ENCODE assay signal across 9 cellular contexts in genomic region chr6:10411131-10411914, GRCh38. TPM values are rescaled to one million over a fixed set of nuclear protein-coding genes. Genes with fewer than 3 reads are reported as not detected.
DNase-seq lines count a peak whose midpoint lies in the region; ATAC-seq, FAIRE-seq and TF ChIP-seq lines count a peak whose summit lies in the region.
"Had no signal": no experiment of that assay in that cellular context is flagged by ENCODE, and none has a peak within 500 bp of the region (broad histone marks: within the 10 kb centered on the region; RNA-seq: fewer than 3 reads in every experiment).

No MANE protein-coding gene starts in this region.

- BruUV-seq in Caco-2 (replicated peaks; lab: Mats Ljungman, UMichigan): no TSS peak

- ATAC-seq in HG03045 (IDR thresholded peaks at IDR 0.05; ENCODE audit: unreplicated experiment) (no peak), GM19452 (IDR thresholded peaks at IDR 0.05; ENCODE audit: unreplicated experiment) (no peak), GM21423 (IDR thresholded peaks at IDR 0.05; ENCODE audit: unreplicated experiment) (no peak)

- CTCF ChIA-PET in Caco-2 (lab: Charles Lee): interaction anchor here (0.6 kb wide), 1 partner anchor 1675 kb away, joined by 3 read pairs; no protein-coding TSS in a partner anchor

- H3K27me3 Mint-ChIP-seq in Caco-2 (ENCODE audit: insufficient read depth, unreplicated experiment) (peaks cover 2% of the 10 kb centered on the region), nephron (ENCODE audit: low read depth) (peaks cover 97% of the 10 kb centered on the region)

- peak overlapping the region; percentile 70; the same call in 1 of the 2 replicates for H3K4me3 ChIP-seq in Caco-2 (ENCODE audit: low read depth, low read length)
- H3K4me3 ChIP-seq in MG63: peak overlapping the region; percentile 77
- peak overlapping the region; percentile 48 for H3K4me3 ChIP-seq in ectodermal cell (ENCODE audit: insufficient read depth, low read depth, low read length)
- H3K4me3 ChIP-seq: K562 had no signal

- peak overlapping the region; percentile 60 for H3K27ac Mint-ChIP-seq in Caco-2 (ENCODE audit: unreplicated experiment)
- H3K27ac Mint-ChIP-seq in nephron: peak overlapping the region in 2 of 3 experiments; percentile 49 to 85

- no peaks in the 10 kb centered on the region for H3K9me3 Mint-ChIP-seq in Caco-2 (ENCODE audit: unreplicated experiment)
- peaks cover 10% of the 10 kb centered on the region for H3K9me3 Mint-ChIP-seq in nephron

- POLR2A ChIA-PET in Caco-2 (lab: Charles Lee): no interaction called here

- H3K36me3 ChIP-seq in Caco-2 (ENCODE audit: control insufficient read depth, insufficient read depth, low read length) (no peaks in the 10 kb centered on the region), MG63 (peaks cover 37% of the 10 kb centered on the region), ectodermal cell (ENCODE audit: control insufficient read depth, insufficient read depth, low read length) (no peaks in the 10 kb centered on the region)

- H3K36me3 Mint-ChIP-seq in Caco-2 (ENCODE audit: insufficient read depth, unreplicated experiment) (peaks cover 43% of the 10 kb centered on the region), nephron (ENCODE audit: low read depth) (peaks cover 5% of the 10 kb centered on the region)

- DNase-seq in Caco-2: no peak
- peak; percentile 55 for DNase-seq in MG63
- DNase-seq in RCC 7860 (ENCODE audit: low spot score): no peak

- no peak for FAIRE-seq in RCC 7860 (lab: Jason Lieb, UNC)
- FAIRE-seq: K562 had no signal

- H3K4me1 Mint-ChIP-seq in Caco-2 (ENCODE audit: low read depth, unreplicated experiment): peaks cover 6% of the 10 kb centered on the region
- peaks cover 54% of the 10 kb centered on the region for H3K4me1 Mint-ChIP-seq in nephron

- 1% methylated on average over 60 of the region's 60 CpGs for WGBS in ectodermal cell, 2 experiments

- no peak overlapping the region for H3K27ac ChIP-seq in ectodermal cell (ENCODE audit: insufficient read depth, low read depth, low read length, poor library complexity, severe bottlenecking)

- H3K4me3 Mint-ChIP-seq in Caco-2 (ENCODE audit: unreplicated experiment) (peak overlapping the region; percentile 85), nephron (peak overlapping the region; percentile 85 to 87 (median 86))

- H3K27me3 ChIP-seq in Caco-2 (replicated peaks; ENCODE audit: control insufficient read depth, insufficient read depth, low read length) (no peaks in the 10 kb centered on the region), MG63 (no peaks in the 10 kb centered on the region), ectodermal cell (ENCODE audit: control insufficient read depth, insufficient read depth, low read length, poor library complexity, severe bottlenecking) (peaks cover 100% of the 10 kb centered on the region)

- H3K4me1 ChIP-seq in Caco-2: peaks cover 1% of the 10 kb centered on the region; the same call in 1 of the 2 replicates
- peaks cover 21% of the 10 kb centered on the region for H3K4me1 ChIP-seq in ectodermal cell (ENCODE audit: control insufficient read depth, insufficient read depth, low read length)

- no peaks in the 10 kb centered on the region for H3K9me3 ChIP-seq in Caco-2
- H3K9me3 ChIP-seq in MG63: no peaks in the 10 kb centered on the region
- no peaks in the 10 kb centered on the region for H3K9me3 ChIP-seq in ectodermal cell (ENCODE audit: control insufficient read depth, low read length)

- intact Hi-C loops in Caco-2 (cut with micrococcal nuclease; ENCODE audit: unreplicated experiment): no loop called here

- TF ChIP-seq CTCF in Caco-2 (IDR thresholded peaks at IDR 0.05; ENCODE audit: insufficient read depth in 1 of 2, low read depth in 1 of 2, low read length in 1 of 2, severe bottlenecking in 1 of 2, unreplicated experiment in 1 of 2) (no peak), nephron (IDR thresholded peaks at IDR 0.05; ENCODE audit: unreplicated experiment in 3 of 3) (no peak)

RNA-seq across cellular contexts. Expression of gene TFAP2A, which starts 3.6 kb away (rescaled TPM):
- 6.3 and 8.7 TPM in 2 replicates for total RNA-seq in Caco-2 (2022)
- 9.5 and 14.8 TPM in 2 replicates for total RNA-seq in MG63 (2014; rRNA removed; shearing (Covaris generic); ENCODE audit: low replicate concordance)
- polyA plus RNA-seq in ectodermal cell (2013, experiment 1 of 4): 21.7 TPM
- polyA plus RNA-seq in ectodermal cell (2013, experiment 2 of 4): 18.7 TPM
- polyA plus RNA-seq in ectodermal cell (2013, experiment 3 of 4): 19.3 TPM
- polyA plus RNA-seq in ectodermal cell (2013, experiment 4 of 4): 21.9 TPM
